In genomic region chr11:131025421-131026126, GRCh38 we compare ENCODE assay signal across 13 cellular contexts.
DNase-seq lines count a peak whose midpoint lies in the region; ATAC-seq and FAIRE-seq lines count a peak whose summit lies in the region.
"Had no signal": no experiment of that assay in that cellular context is flagged by ENCODE, and none has a peak within 500 bp of the region (broad histone marks: within the 10 kb centered on the region; RNA-seq: fewer than 3 reads in every experiment).

No MANE protein-coding gene starts in this region.

- H3K4me3 ChIP-seq in right cardiac atrium (ENCODE audit: low read length), result no peak overlapping the region

- no peaks in the 10 kb centered on the region for H3K4me1 ChIP-seq in right cardiac atrium (ENCODE audit: control insufficient read depth, insufficient read depth, low read length)

- no peak for FAIRE-seq in RCC 7860 (lab: Jason Lieb, UNC)
- FAIRE-seq: kidney had no signal

- H3K9me3 ChIP-seq in right cardiac atrium (ENCODE audit: control insufficient read depth, low read length), result no peaks in the 10 kb centered on the region

- H3K27ac ChIP-seq in right cardiac atrium (ENCODE audit: low read length), result no peak overlapping the region

- DNase-seq in right cardiac atrium (no peak), NCI-H1092 (lab: John Stamatoyannopoulos, UW) (no peak), pons (ENCODE audit: low spot score) (no peak), RCC 7860 (ENCODE audit: low spot score) (no peak), cortex of kidney (lab: John Stamatoyannopoulos, UW) (no peak)
- DNase-seq: activated gamma-delta T cell treated with Interleukin-2 at 50 U/mL for 16 hours; CD4-positive, CD25-positive, alpha-beta regulatory T cell; kidney; NCI-H446; stimulated activated naive CD4-positive, alpha-beta T cell treated with Interleukin-2 at 50 U/mL for 16 hours had no signal

- no peaks in the 10 kb centered on the region for H3K27me3 ChIP-seq in right cardiac atrium (ENCODE audit: control insufficient read depth, insufficient read depth)

- intact Hi-C loops in right cardiac atrium (cut with DNase I), result no loop called here

- WGBS in right cardiac atrium, result 43% methylated on average over 8 of the region's 8 CpGs

- ATAC-seq in GM18867 (IDR thresholded peaks at IDR 0.05; ENCODE audit: unreplicated experiment), result peak; percentile 89
- ATAC-seq in GM21619 (IDR thresholded peaks at IDR 0.05; ENCODE audit: unreplicated experiment), result peak; percentile 82
- ATAC-seq in HG03196 (IDR thresholded peaks at IDR 0.05; ENCODE audit: unreplicated experiment), result peak; percentile 59
- peak; percentile 32 to 40 for ATAC-seq in right cardiac atrium

Comparison
In these comparisons a context has a peak if more than half of its experiments do, and no peak if none do; other contexts are left out.
1. ATAC-seq: peak in every context shown above with its lines; median percentile 89 in GM18867; 82 in GM21619; 59 in HG03196; 36 in right cardiac atrium.